ENCODE assay signal across 1 cellular context in the genomic region with DNA sequence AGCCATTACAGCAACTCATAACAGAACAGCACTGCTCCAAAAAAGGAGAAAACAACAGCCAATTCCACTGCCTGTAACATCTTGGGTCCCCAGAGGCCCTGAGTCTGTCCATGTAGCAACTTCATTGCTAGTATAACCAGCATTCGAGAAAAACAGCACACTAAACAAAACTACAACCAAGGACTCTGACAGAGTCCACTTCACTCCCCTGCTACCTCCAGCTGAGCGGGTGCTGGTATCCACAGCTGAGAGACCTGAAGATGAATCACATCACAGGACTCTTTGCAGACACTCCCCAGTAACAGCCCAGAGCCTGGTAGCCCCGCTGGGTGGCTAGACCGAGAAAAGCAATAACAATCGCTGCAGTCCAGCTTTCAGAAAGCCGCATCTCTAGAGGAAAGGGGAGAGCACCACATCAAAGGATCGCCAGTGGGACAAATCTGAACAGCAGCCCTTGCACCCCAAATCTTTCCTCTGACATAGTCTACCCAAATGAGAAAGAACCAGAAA.
TF ChIP-seq lines count a peak whose summit lies in the region.

No MANE protein-coding gene starts in this region.

TF ChIP-seq in GM23338, 12 proteins besides CTCF, POLR2A, EP300 and RAD21 (continued from another document):
- no peak for TF ChIP-seq ZNF114 (CRISPR knock-in tag; IDR thresholded peaks at IDR 0.05)
- TF ChIP-seq, protein P1, sequence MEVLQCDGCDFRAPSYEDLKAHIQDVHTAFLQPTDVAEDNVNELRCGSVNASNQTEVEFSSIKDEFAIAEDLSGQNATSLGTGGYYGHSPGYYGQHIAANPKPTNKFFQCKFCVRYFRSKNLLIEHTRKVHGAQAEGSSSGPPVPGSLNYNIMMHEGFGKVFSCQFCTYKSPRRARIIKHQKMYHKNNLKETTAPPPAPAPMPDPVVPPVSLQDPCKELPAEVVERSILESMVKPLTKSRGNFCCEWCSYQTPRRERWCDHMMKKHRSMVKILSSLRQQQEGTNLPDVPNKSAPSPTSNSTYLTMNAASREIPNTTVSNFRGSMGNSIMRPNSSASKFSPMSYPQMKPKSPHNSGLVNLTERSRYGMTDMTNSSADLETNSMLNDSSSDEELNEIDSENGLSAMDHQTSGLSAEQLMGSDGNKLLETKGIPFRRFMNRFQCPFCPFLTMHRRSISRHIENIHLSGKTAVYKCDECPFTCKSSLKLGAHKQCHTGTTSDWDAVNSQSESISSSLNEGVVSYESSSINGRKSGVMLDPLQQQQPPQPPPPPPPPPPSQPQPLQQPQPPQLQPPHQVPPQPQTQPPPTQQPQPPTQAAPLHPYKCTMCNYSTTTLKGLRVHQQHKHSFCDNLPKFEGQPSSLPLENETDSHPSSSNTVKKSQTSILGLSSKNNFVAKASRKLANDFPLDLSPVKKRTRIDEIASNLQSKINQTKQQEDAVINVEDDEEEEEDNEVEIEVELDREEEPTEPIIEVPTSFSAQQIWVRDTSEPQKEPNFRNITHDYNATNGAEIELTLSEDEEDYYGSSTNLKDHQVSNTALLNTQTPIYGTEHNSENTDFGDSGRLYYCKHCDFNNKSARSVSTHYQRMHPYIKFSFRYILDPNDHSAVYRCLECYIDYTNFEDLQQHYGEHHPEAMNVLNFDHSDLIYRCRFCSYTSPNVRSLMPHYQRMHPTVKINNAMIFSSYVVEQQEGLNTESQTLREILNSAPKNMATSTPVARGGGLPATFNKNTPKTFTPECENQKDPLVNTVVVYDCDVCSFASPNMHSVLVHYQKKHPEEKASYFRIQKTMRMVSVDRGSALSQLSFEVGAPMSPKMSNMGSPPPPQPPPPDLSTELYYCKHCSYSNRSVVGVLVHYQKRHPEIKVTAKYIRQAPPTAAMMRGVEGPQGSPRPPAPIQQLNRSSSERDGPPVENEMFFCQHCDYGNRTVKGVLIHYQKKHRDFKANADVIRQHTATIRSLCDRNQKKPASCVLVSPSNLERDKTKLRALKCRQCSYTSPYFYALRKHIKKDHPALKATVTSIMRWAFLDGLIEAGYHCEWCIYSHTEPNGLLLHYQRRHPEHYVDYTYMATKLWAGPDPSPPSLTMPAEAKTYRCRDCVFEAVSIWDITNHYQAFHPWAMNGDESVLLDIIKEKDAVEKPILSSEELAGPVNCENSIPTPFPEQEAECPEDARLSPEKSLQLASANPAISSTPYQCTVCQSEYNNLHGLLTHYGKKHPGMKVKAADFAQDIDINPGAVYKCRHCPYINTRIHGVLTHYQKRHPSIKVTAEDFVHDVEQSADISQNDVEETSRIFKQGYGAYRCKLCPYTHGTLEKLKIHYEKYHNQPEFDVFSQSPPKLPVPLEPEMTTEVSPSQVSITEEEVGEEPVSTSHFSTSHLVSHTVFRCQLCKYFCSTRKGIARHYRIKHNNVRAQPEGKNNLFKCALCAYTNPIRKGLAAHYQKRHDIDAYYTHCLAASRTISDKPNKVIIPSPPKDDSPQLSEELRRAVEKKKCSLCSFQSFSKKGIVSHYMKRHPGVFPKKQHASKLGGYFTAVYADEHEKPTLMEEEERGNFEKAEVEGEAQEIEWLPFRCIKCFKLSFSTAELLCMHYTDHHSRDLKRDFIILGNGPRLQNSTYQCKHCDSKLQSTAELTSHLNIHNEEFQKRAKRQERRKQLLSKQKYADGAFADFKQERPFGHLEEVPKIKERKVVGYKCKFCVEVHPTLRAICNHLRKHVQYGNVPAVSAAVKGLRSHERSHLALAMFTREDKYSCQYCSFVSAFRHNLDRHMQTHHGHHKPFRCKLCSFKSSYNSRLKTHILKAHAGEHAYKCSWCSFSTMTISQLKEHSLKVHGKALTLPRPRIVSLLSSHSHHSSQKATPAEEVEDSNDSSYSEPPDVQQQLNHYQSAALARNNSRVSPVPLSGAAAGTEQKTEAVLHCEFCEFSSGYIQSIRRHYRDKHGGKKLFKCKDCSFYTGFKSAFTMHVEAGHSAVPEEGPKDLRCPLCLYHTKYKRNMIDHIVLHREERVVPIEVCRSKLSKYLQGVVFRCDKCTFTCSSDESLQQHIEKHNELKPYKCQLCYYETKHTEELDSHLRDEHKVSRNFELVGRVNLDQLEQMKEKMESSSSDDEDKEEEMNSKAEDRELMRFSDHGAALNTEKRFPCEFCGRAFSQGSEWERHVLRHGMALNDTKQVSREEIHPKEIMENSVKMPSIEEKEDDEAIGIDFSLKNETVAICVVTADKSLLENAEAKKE (CRISPR knock-in tag; IDR thresholded peaks at IDR 0.05), result no peak
- TF ChIP-seq POLR2AphosphoS5 (IDR thresholded peaks at IDR 0.05; ENCODE audit: low read depth), result no peak
- no peak for TF ChIP-seq JUNB (IDR thresholded peaks at IDR 0.05; ENCODE audit: unreplicated experiment)
- TF ChIP-seq EZH2phosphoT487 (IDR thresholded peaks at IDR 0.05; ENCODE audit: unreplicated experiment), result no peak
- no peak for TF ChIP-seq CREB1 (CRISPR knock-in tag; IDR thresholded peaks at IDR 0.05; ENCODE audit: low read depth)
- no peak for TF ChIP-seq ZNF331 (CRISPR knock-in tag; IDR thresholded peaks at IDR 0.05; ENCODE audit: low read depth)
- TF ChIP-seq NANOG (IDR thresholded peaks at IDR 0.05; ENCODE audit: borderline replicate concordance), result no peak
- no peak for TF ChIP-seq STAT1 (IDR thresholded peaks at IDR 0.05; ENCODE audit: unreplicated experiment)
- TF ChIP-seq, protein P2, sequence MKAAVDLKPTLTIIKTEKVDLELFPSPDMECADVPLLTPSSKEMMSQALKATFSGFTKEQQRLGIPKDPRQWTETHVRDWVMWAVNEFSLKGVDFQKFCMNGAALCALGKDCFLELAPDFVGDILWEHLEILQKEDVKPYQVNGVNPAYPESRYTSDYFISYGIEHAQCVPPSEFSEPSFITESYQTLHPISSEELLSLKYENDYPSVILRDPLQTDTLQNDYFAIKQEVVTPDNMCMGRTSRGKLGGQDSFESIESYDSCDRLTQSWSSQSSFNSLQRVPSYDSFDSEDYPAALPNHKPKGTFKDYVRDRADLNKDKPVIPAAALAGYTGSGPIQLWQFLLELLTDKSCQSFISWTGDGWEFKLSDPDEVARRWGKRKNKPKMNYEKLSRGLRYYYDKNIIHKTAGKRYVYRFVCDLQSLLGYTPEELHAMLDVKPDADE (IDR thresholded peaks at IDR 0.05), result no peak
